ENCODE assay signal across 9 cellular contexts in the genomic region with DNA sequence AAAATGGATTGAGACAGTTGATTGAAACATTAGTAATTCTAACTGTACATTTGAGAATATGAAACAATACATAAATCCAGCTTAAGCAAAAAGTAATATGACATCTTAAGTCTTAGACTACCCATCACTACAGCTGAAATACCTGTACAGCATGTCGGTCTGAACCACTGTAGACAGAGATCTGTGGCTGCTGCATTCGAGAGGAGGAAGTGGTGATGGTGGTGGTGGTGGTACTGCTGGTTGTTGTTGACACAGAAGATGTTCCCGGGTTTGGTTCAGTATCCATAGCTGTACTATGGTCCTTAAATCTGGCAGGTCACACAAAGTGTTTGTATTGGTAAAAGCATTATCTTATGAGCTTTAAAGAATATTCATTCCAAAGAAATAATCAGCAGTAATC. TPM values are rescaled to one million over a fixed set of nuclear protein-coding genes. Genes with fewer than 3 reads are reported as not detected.
DNase-seq lines count a peak whose midpoint lies in the region; ATAC-seq and TF ChIP-seq lines count a peak whose summit lies in the region.
"Had no signal": no experiment of that assay in that cellular context is flagged by ENCODE, and none has a peak within 500 bp of the region (broad histone marks: within the 10 kb centered on the region; RNA-seq: fewer than 3 reads in every experiment).

No MANE protein-coding gene starts in this region.

- peaks cover 20% of the 10 kb centered on the region for H3K36me3 ChIP-seq in CD4-positive, alpha-beta memory T cell (ENCODE audit: insufficient read depth, low read length)
- peaks cover 40% of the 10 kb centered on the region for H3K36me3 ChIP-seq in neutrophil

- peak; percentile 25 for ATAC-seq in HG03378 (IDR thresholded peaks at IDR 0.05; ENCODE audit: unreplicated experiment)
- no peak for ATAC-seq in activated T-cell treated with anti-CD3 and anti-CD28 coated beads, Interleukin-2, amount 50 U/mL, for 4 hours
- no peak for ATAC-seq in GM18517 (IDR thresholded peaks at IDR 0.05; ENCODE audit: unreplicated experiment)
- no peak for ATAC-seq in esophagus mucosa

- H3K27me3 Mint-ChIP-seq in CD4-positive, alpha-beta memory T cell = no peaks in the 10 kb centered on the region
- no peaks in the 10 kb centered on the region for H3K27me3 Mint-ChIP-seq in activated T-cell treated with anti-CD3 and anti-CD28 coated beads, Interleukin-2, amount 50 U/mL, for 4 hours (ENCODE audit: low read depth)

- H3K36me3 Mint-ChIP-seq in CD4-positive, alpha-beta memory T cell = peaks cover 23 to 45% of the 10 kb centered on the region in 2 donors
- H3K36me3 Mint-ChIP-seq in activated T-cell treated with anti-CD3 and anti-CD28 coated beads, Interleukin-2, amount 50 U/mL, for 4 hours (ENCODE audit: insufficient read depth) = peaks cover 25% of the 10 kb centered on the region

- intact Hi-C loops in CD4-positive, alpha-beta memory T cell (cut with micrococcal nuclease) = no loop called here

- peak overlapping the region; percentile 58 to 75 (median 68) for H3K4me3 Mint-ChIP-seq in CD4-positive, alpha-beta memory T cell
- H3K4me3 Mint-ChIP-seq in activated T-cell treated with anti-CD3 and anti-CD28 coated beads, Interleukin-2, amount 50 U/mL, for 4 hours = peak overlapping the region; percentile 65

- POLR2A ChIA-PET in CD4-positive, alpha-beta memory T cell (lab: Charles Lee; ENCODE audit: partially characterized antibody) = interaction anchor here (0.7 to 4.7 kb wide), 11 partner anchors 9 to 415 kb away, joined by 3 to 39 read pairs (median 5); a partner anchor contains a TSS

- peak; percentile 57 to 79 (median 69) for DNase-seq in CD4-positive, alpha-beta memory T cell
- DNase-seq in activated T-cell treated with anti-CD3 and anti-CD28 coated beads, Interleukin-2, amount 50 U/mL, for 4 hours = peak; percentile 10
- DNase-seq in KG1 (lab: John Stamatoyannopoulos, UW) (no peak), NCI-H524 (lab: John Stamatoyannopoulos, UW) (no peak)
- DNase-seq: DMS79 treated with DMSO at 0.1 percent for 48 hours had no signal

- TF ChIP-seq CTCF in neutrophil (IDR thresholded peaks at IDR 0.05) = no peak

- H3K4me3 ChIP-seq in CD4-positive, alpha-beta memory T cell (ENCODE audit: low read length in 2 of 2) = no peak overlapping the region
- H3K4me3 ChIP-seq in neutrophil (ENCODE audit: low read depth in 1 of 2, low read length in 1 of 2) = peak overlapping the region; percentile 10 to 94

- H3K9me3 ChIP-seq in CD4-positive, alpha-beta memory T cell (ENCODE audit: control insufficient read depth in 1 of 2, low read length in 2 of 2) = no peaks in the 10 kb centered on the region
- H3K9me3 ChIP-seq in neutrophil = no peaks in the 10 kb centered on the region

- peaks cover 33 to 55% (median 44%) of the 10 kb centered on the region in 4 donors for H3K4me1 Mint-ChIP-seq in CD4-positive, alpha-beta memory T cell
- peaks cover 41% of the 10 kb centered on the region for H3K4me1 Mint-ChIP-seq in activated T-cell treated with anti-CD3 and anti-CD28 coated beads, Interleukin-2, amount 50 U/mL, for 4 hours (ENCODE audit: low read depth)

- no peaks in the 10 kb centered on the region for H3K27me3 ChIP-seq in CD4-positive, alpha-beta memory T cell (ENCODE audit: insufficient read depth, low read length)
- no peaks in the 10 kb centered on the region for H3K27me3 ChIP-seq in neutrophil

- CTCF ChIA-PET in CD4-positive, alpha-beta memory T cell (lab: Charles Lee; ENCODE audit: partially characterized antibody) = interaction anchor here (0.7 to 1.8 kb wide), 5 partner anchors 9 to 633 kb away, joined by 3 to 6 read pairs (median 3); no protein-coding TSS in a partner anchor

- H3K27ac Mint-ChIP-seq in CD4-positive, alpha-beta memory T cell = peak overlapping the region; percentile 51 to 99 (median 75)

- H3K9me3 Mint-ChIP-seq in CD4-positive, alpha-beta memory T cell = peaks cover 0 to 2% (median 0%) of the 10 kb centered on the region in 8 donors
- H3K9me3 Mint-ChIP-seq in activated T-cell treated with anti-CD3 and anti-CD28 coated beads, Interleukin-2, amount 50 U/mL, for 4 hours = no peaks in the 10 kb centered on the region

- peaks cover 57% of the 10 kb centered on the region for H3K4me1 ChIP-seq in CD4-positive, alpha-beta memory T cell (ENCODE audit: insufficient read depth, low read length)
- H3K4me1 ChIP-seq in neutrophil (ENCODE audit: control insufficient read depth in 1 of 2, insufficient read depth in 1 of 2, low read depth in 1 of 2, low read length in 1 of 2) = peaks cover 32% of the 10 kb centered on the region in 2 experiments

- no peak overlapping the region for H3K27ac ChIP-seq in CD4-positive, alpha-beta memory T cell (ENCODE audit: low read depth, low read length)
- H3K27ac ChIP-seq in neutrophil = peak overlapping the region; percentile 97

RNA-seq across cellular contexts. Expression of a gene that starts 2.9 kb away (rescaled TPM):
- 100 to 1,000 TPM; 168 to 173 TPM for total RNA-seq in CD4-positive, alpha-beta memory T cell
- 10 to 100 TPM; 29.2 to 64.6 TPM for polyA plus RNA-seq in CD4-positive, alpha-beta memory T cell
- total RNA-seq in activated T-cell treated with anti-CD3 and anti-CD28 coated beads, Interleukin-2, amount 50 U/mL, for 4 hours = 10 to 100 TPM; 48.5 to 48.7 (median 48.5) TPM
- 26.7 TPM for total RNA-seq in esophagus mucosa

RNA-seq across cellular contexts. Expression of a gene that starts 43.6 kb away (rescaled TPM):
- total RNA-seq in CD4-positive, alpha-beta memory T cell = 10 to 100 TPM; 18.0 to 27.7 TPM
- polyA plus RNA-seq in CD4-positive, alpha-beta memory T cell = 10 to 100 TPM; 16.4 to 18.5 TPM
- 10 to 100 TPM; 15.8 to 18.4 (median 17.3) TPM for total RNA-seq in activated T-cell treated with anti-CD3 and anti-CD28 coated beads, Interleukin-2, amount 50 U/mL, for 4 hours
- total RNA-seq in esophagus mucosa = 28.5 TPM

Comparison
In these comparisons a context has a peak if more than half of its experiments do, and no peak if none do; other contexts are left out.
1. DNase-seq: peak in CD4-positive, alpha-beta memory T cell (5 of 5) and activated T-cell treated with anti-CD3 and anti-CD28 coated beads, Interleukin-2, amount 50 U/mL, for 4 hours (single experiment); none in KG1 (single experiment) and NCI-H524 (0 of 2).
2. H3K4me3 ChIP-seq: peak in neutrophil (2 of 2); none in CD4-positive, alpha-beta memory T cell (0 of 2).